ENCODE assay signal across 14 cellular contexts in the genomic region with DNA sequence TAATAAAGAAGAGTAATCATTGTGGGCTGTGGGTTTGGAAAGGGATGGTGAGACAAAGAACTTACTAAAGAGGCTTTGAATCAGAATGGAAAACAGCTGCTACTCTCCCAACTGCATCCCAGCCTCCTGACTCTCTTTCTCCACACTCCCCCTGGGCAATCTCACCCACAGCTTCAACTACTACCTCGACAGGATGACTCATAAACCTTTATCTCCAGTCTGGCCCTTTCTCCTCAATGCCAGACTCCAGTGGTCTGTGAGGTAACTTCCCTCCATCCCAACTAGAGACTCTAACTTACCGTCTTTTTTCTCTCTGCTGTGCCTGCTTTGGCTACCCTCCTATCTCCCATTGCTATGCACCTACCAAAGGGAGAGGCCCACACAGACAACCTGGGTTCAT.
DNase-seq lines count a peak whose midpoint lies in the region; ATAC-seq and TF ChIP-seq lines count a peak whose summit lies in the region.
"Had no signal": no experiment of that assay in that cellular context is flagged by ENCODE, and none has a peak within 500 bp of the region (broad histone marks: within the 10 kb centered on the region; RNA-seq: fewer than 3 reads in every experiment).

No MANE protein-coding gene starts in this region.

- H2BK12ac ChIP-seq in mesenchymal stem cell (ENCODE audit: low read length in 2 of 2), result no peak overlapping the region

- no peak overlapping the region for H2BK5ac ChIP-seq in mesenchymal stem cell (ENCODE audit: low read depth, low read length, poor library complexity, severe bottlenecking)

- no peak overlapping the region for H2BK15ac ChIP-seq in mesenchymal stem cell (ENCODE audit: low read depth, poor library complexity, severe bottlenecking)

- H3K4me1 ChIP-seq in mammary epithelial cell (ENCODE audit: insufficient read depth, low read length) (peaks cover 23% of the 10 kb centered on the region), mesenchymal stem cell (ENCODE audit: control insufficient read depth, insufficient read depth, low read depth, low read length) (peaks cover 4% of the 10 kb centered on the region)

- 17% methylated on average over 2 of the region's 2 CpGs for WGBS in mammary epithelial cell (ENCODE audit: low coverage, missing lambda C conversion rate)
- WGBS in mesenchymal stem cell, result 39% methylated on average over 2 of the region's 2 CpGs

- no peak overlapping the region for H3K4me3 ChIP-seq in mammary epithelial cell (replicated peaks in 1 of 3; ENCODE audit: insufficient read depth in 1 of 3, low read depth in 2 of 3, low read length in 3 of 3)
- H3K4me3 ChIP-seq in mesenchymal stem cell (ENCODE audit: insufficient read depth in 1 of 2, low read depth in 1 of 2, low read length in 2 of 2), result no peak overlapping the region
- H3K4me3 ChIP-seq: right lobe of liver had no signal

- in situ Hi-C loops in mammary epithelial cell (cut with MboI; ENCODE audit: low sequenced_read_pairs in 2 of 2), result no loop called here

- H3K27me3 ChIP-seq in mammary epithelial cell (ENCODE audit: insufficient read depth, low read length), result no peaks in the 10 kb centered on the region
- H3K27me3 ChIP-seq in mesenchymal stem cell (ENCODE audit: control insufficient read depth in 1 of 2, insufficient read depth in 1 of 2, low read length in 2 of 2), result peaks cover 0 to 14% of the 10 kb centered on the region in 2 experiments
- H3K27me3 ChIP-seq: right lobe of liver had no signal

- CTCF ChIA-PET in mammary epithelial cell (lab: Charles Lee; ENCODE audit: low non-redundant PET), result no interaction called here

- H4K91ac ChIP-seq in mesenchymal stem cell (ENCODE audit: low read length), result no peak overlapping the region

- no peaks in the 10 kb centered on the region for H4K20me1 ChIP-seq in mammary epithelial cell (ENCODE audit: insufficient read depth, low read length)

- intact Hi-C loops in mammary epithelial cell (cut with micrococcal nuclease), result loop anchor here (5.0 kb wide), 1 partner anchor 135 kb away; a partner anchor contains a TSS

- no TSS peak for BruUV-seq in mammary epithelial cell (replicated peaks; lab: Mats Ljungman, UMichigan)

- H3K36me3 ChIP-seq in mammary epithelial cell (ENCODE audit: insufficient read depth, low read length), result no peaks in the 10 kb centered on the region
- H3K36me3 ChIP-seq in mesenchymal stem cell (ENCODE audit: control insufficient read depth in 1 of 2, insufficient read depth in 2 of 2, low read depth in 1 of 2, low read length in 2 of 2), result no peaks in the 10 kb centered on the region
- H3K36me3 ChIP-seq: right lobe of liver had no signal

- no peaks in the 10 kb centered on the region for H3K79me1 ChIP-seq in mesenchymal stem cell (replicated peaks; ENCODE audit: low read length, poor library complexity, severe bottlenecking)

- no peak overlapping the region for H2AK5ac ChIP-seq in mesenchymal stem cell (ENCODE audit: low read length, severe bottlenecking)

- no peak overlapping the region for H3K4me2 ChIP-seq in mammary epithelial cell (ENCODE audit: insufficient read depth, low read depth, low read length)
- H3K4me2 ChIP-seq in mesenchymal stem cell (ENCODE audit: low read length, poor library complexity, severe bottlenecking), result no peak overlapping the region

- H2AFZ ChIP-seq in mammary epithelial cell (ENCODE audit: low read depth, low read length), result peak overlapping the region; percentile 47
- no peak overlapping the region for H2AFZ ChIP-seq in mesenchymal stem cell (ENCODE audit: low read depth, low read length)

- H3K9ac ChIP-seq in mammary epithelial cell (ENCODE audit: insufficient read depth, low read length), result no peak overlapping the region
- no peak overlapping the region for H3K9ac ChIP-seq in mesenchymal stem cell (ENCODE audit: low read length)

- H4K8ac ChIP-seq in mesenchymal stem cell (ENCODE audit: low read length), result no peak overlapping the region

- no peak for ATAC-seq in HG03354 (IDR thresholded peaks at IDR 0.05; ENCODE audit: poor library complexity, severe bottlenecking, unreplicated experiment)
- no peak for ATAC-seq in GM19324 (IDR thresholded peaks at IDR 0.05; ENCODE audit: low FRiP score, unreplicated experiment)
- ATAC-seq in HG03432 (IDR thresholded peaks at IDR 0.05; ENCODE audit: unreplicated experiment), result no peak
- ATAC-seq in GM21390 (IDR thresholded peaks at IDR 0.05; ENCODE audit: unreplicated experiment), result no peak

- no peak overlapping the region for H3K14ac ChIP-seq in mesenchymal stem cell (ENCODE audit: low read length in 2 of 2)

- H3K9me3 ChIP-seq in mammary epithelial cell (replicated peaks; ENCODE audit: insufficient read depth, low read length) (no peaks in the 10 kb centered on the region), mesenchymal stem cell (ENCODE audit: control insufficient read depth, low read length) (no peaks in the 10 kb centered on the region)
- H3K9me3 ChIP-seq: right lobe of liver had no signal

- DNase-seq in Daoy (ENCODE audit: low read depth) (peak; percentile 88), M059J (ENCODE audit: low read depth) (peak; percentile 86), mammary epithelial cell (peak; percentile 79), mesenchymal stem cell (peak; percentile 44)
- DNase-seq: activated naive CD4-positive, alpha-beta T cell treated with anti-CD3 and anti-CD28 coated beads, Interleukin-2, amount 50 U/mL, for 16 hours; CD4-positive, CD25-positive, alpha-beta regulatory T cell; NCI-H1417 treated with DMSO at 0.1 percent for 48 hours; NCI-H524; right lobe of liver; Right ventricle myocardium superior had no signal

- H3K23ac ChIP-seq in mesenchymal stem cell (ENCODE audit: low read length in 2 of 2), result no peak overlapping the region

- no peaks in the 10 kb centered on the region for H3K79me2 ChIP-seq in mammary epithelial cell (ENCODE audit: insufficient read depth, low read length)

- H2BK120ac ChIP-seq in mesenchymal stem cell (ENCODE audit: low read depth, low read length), result no peak overlapping the region

- H3K27ac ChIP-seq in mammary epithelial cell (ENCODE audit: insufficient read depth, low read depth, low read length), result no peak overlapping the region
- no peak overlapping the region for H3K27ac ChIP-seq in mesenchymal stem cell (ENCODE audit: low read length, poor library complexity, severe bottlenecking)

- no peak overlapping the region for H3K4ac ChIP-seq in mesenchymal stem cell (ENCODE audit: low read depth in 1 of 2, low read length in 2 of 2)

- no peak overlapping the region for H3K18ac ChIP-seq in mesenchymal stem cell (ENCODE audit: low read depth in 1 of 2, low read length in 2 of 2)

- dilution Hi-C loops in mammary epithelial cell (cut with HindIII; ENCODE audit: low sequenced_read_pairs), result no loop called here

- no peak for TF ChIP-seq CTCF in mammary epithelial cell (conservative IDR thresholded peaks at IDR 0.05 in 1 of 2, IDR thresholded peaks at IDR 0.05 in 1 of 2; ENCODE audit: extremely low read depth in 1 of 2, insufficient read depth in 1 of 2, low read depth in 1 of 2, low read length in 2 of 2)
